Comparison of ENCODE assay signal across 1 cellular context in genomic region chr11:66020618-66021357, GRCh38.
TF ChIP-seq lines count a peak whose summit lies in the region.

No MANE protein-coding gene starts in this region.

TF ChIP-seq in K562, 482 proteins besides CTCF, POLR2A, EP300 and RAD21 (continues in another document):
- TF ChIP-seq OTX1 (CRISPR knock-in tag; IDR thresholded peaks at IDR 0.05) (no peak), CBFA2T2 (conservative IDR thresholded peaks at IDR 0.05) (no peak), SIRT6 (IDR thresholded peaks at IDR 0.05; ENCODE audit: low read depth, low read length) (no peak), NFRKB (IDR thresholded peaks at IDR 0.05; ENCODE audit: low read depth) (no peak), JUND (IDR thresholded peaks at IDR 0.05; ENCODE audit: borderline replicate concordance, low read depth, low read length) (peak; percentile 95), JUND (tag; IDR thresholded peaks at IDR 0.05; ENCODE audit: borderline replicate concordance, low read depth, low read length) (peak; percentile 84; the same call in 1 of the 3 replicates), SMAD4 (CRISPR knock-in tag; conservative IDR thresholded peaks at IDR 0.05) (no peak), THAP12 (CRISPR knock-in tag; IDR thresholded peaks at IDR 0.05) (no peak), XRCC3 (IDR thresholded peaks at IDR 0.05) (no peak), ELK1 (CRISPR knock-in tag; IDR thresholded peaks at IDR 0.05) (no peak), TBL1XR1 (IDR thresholded peaks at IDR 0.05; ENCODE audit: low read length in 2 of 2) (no peak), CREB1 (IDR thresholded peaks at IDR 0.05) (no peak), CREB1 (CRISPR knock-in tag; IDR thresholded peaks at IDR 0.05) (no peak), CEBPZ (IDR thresholded peaks at IDR 0.05; ENCODE audit: borderline replicate concordance, low read depth, low read length) (no peak), POLR2G (IDR thresholded peaks at IDR 0.05; ENCODE audit: low read depth, low read length) (peak; percentile 49), TFAM (CRISPR knock-in tag; conservative IDR thresholded peaks at IDR 0.05) (no peak), POLR2H (tag; IDR thresholded peaks at IDR 0.05; ENCODE audit: low read depth) (no peak), GMEB1 (CRISPR knock-in tag; IDR thresholded peaks at IDR 0.05) (no peak), TAF15 (IDR thresholded peaks at IDR 0.05; ENCODE audit: low read depth, low read length) (no peak), TFAP4 (CRISPR knock-in tag; IDR thresholded peaks at IDR 0.05; ENCODE audit: borderline replicate concordance) (peak; percentile 88), ZNF124 (CRISPR knock-in tag; IDR thresholded peaks at IDR 0.05) (no peak), SMARCA4 (IDR thresholded peaks at IDR 0.05) (peak; percentile 59), ZNF184 (CRISPR knock-in tag; IDR thresholded peaks at IDR 0.05) (no peak), MTA3 (IDR thresholded peaks at IDR 0.05; ENCODE audit: borderline replicate concordance) (0 out of 2 replicates have a peak, but pooled peaks have one; percentile 27), THAP7 (CRISPR knock-in tag; IDR thresholded peaks at IDR 0.05) (no peak), TCFL5 (CRISPR knock-in tag; conservative IDR thresholded peaks at IDR 0.05) (no peak)
- TF ChIP-seq, protein P1, sequence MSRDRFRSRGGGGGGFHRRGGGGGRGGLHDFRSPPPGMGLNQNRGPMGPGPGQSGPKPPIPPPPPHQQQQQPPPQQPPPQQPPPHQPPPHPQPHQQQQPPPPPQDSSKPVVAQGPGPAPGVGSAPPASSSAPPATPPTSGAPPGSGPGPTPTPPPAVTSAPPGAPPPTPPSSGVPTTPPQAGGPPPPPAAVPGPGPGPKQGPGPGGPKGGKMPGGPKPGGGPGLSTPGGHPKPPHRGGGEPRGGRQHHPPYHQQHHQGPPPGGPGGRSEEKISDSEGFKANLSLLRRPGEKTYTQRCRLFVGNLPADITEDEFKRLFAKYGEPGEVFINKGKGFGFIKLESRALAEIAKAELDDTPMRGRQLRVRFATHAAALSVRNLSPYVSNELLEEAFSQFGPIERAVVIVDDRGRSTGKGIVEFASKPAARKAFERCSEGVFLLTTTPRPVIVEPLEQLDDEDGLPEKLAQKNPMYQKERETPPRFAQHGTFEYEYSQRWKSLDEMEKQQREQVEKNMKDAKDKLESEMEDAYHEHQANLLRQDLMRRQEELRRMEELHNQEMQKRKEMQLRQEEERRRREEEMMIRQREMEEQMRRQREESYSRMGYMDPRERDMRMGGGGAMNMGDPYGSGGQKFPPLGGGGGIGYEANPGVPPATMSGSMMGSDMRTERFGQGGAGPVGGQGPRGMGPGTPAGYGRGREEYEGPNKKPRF (IDR thresholded peaks at IDR 0.05; ENCODE audit: low read depth, low read length) = no peak
- TF ChIP-seq, protein P2, sequence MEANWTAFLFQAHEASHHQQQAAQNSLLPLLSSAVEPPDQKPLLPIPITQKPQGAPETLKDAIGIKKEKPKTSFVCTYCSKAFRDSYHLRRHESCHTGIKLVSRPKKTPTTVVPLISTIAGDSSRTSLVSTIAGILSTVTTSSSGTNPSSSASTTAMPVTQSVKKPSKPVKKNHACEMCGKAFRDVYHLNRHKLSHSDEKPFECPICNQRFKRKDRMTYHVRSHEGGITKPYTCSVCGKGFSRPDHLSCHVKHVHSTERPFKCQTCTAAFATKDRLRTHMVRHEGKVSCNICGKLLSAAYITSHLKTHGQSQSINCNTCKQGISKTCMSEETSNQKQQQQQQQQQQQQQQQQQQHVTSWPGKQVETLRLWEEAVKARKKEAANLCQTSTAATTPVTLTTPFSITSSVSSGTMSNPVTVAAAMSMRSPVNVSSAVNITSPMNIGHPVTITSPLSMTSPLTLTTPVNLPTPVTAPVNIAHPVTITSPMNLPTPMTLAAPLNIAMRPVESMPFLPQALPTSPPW (CRISPR knock-in tag; IDR thresholded peaks at IDR 0.05) = peak; percentile 89
- TF ChIP-seq, protein P3, sequence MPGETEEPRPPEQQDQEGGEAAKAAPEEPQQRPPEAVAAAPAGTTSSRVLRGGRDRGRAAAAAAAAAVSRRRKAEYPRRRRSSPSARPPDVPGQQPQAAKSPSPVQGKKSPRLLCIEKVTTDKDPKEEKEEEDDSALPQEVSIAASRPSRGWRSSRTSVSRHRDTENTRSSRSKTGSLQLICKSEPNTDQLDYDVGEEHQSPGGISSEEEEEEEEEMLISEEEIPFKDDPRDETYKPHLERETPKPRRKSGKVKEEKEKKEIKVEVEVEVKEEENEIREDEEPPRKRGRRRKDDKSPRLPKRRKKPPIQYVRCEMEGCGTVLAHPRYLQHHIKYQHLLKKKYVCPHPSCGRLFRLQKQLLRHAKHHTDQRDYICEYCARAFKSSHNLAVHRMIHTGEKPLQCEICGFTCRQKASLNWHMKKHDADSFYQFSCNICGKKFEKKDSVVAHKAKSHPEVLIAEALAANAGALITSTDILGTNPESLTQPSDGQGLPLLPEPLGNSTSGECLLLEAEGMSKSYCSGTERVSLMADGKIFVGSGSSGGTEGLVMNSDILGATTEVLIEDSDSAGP (CRISPR knock-in tag; IDR thresholded peaks at IDR 0.05) = no peak
- TF ChIP-seq, protein P4, sequence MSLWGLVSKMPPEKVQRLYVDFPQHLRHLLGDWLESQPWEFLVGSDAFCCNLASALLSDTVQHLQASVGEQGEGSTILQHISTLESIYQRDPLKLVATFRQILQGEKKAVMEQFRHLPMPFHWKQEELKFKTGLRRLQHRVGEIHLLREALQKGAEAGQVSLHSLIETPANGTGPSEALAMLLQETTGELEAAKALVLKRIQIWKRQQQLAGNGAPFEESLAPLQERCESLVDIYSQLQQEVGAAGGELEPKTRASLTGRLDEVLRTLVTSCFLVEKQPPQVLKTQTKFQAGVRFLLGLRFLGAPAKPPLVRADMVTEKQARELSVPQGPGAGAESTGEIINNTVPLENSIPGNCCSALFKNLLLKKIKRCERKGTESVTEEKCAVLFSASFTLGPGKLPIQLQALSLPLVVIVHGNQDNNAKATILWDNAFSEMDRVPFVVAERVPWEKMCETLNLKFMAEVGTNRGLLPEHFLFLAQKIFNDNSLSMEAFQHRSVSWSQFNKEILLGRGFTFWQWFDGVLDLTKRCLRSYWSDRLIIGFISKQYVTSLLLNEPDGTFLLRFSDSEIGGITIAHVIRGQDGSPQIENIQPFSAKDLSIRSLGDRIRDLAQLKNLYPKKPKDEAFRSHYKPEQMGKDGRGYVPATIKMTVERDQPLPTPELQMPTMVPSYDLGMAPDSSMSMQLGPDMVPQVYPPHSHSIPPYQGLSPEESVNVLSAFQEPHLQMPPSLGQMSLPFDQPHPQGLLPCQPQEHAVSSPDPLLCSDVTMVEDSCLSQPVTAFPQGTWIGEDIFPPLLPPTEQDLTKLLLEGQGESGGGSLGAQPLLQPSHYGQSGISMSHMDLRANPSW (CRISPR knock-in tag; IDR thresholded peaks at IDR 0.05) = no peak
- TF ChIP-seq, protein P5, sequence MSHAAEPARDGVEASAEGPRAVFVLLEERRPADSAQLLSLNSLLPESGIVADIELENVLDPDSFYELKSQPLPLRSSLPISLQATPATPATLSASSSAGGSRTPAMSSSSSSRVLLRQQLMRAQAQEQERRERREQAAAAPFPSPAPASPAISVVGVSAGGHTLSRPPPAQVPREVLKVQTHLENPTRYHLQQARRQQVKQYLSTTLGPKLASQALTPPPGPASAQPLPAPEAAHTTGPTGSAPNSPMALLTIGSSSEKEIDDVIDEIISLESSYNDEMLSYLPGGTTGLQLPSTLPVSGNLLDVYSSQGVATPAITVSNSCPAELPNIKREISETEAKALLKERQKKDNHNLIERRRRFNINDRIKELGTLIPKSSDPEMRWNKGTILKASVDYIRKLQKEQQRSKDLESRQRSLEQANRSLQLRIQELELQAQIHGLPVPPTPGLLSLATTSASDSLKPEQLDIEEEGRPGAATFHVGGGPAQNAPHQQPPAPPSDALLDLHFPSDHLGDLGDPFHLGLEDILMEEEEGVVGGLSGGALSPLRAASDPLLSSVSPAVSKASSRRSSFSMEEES (CRISPR knock-in tag; IDR thresholded peaks at IDR 0.05) = no peak
- TF ChIP-seq, protein P6, sequence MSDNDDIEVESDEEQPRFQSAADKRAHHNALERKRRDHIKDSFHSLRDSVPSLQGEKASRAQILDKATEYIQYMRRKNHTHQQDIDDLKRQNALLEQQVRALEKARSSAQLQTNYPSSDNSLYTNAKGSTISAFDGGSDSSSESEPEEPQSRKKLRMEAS (CRISPR knock-in tag; IDR thresholded peaks at IDR 0.05) = no peak
- TF ChIP-seq, protein P7, sequence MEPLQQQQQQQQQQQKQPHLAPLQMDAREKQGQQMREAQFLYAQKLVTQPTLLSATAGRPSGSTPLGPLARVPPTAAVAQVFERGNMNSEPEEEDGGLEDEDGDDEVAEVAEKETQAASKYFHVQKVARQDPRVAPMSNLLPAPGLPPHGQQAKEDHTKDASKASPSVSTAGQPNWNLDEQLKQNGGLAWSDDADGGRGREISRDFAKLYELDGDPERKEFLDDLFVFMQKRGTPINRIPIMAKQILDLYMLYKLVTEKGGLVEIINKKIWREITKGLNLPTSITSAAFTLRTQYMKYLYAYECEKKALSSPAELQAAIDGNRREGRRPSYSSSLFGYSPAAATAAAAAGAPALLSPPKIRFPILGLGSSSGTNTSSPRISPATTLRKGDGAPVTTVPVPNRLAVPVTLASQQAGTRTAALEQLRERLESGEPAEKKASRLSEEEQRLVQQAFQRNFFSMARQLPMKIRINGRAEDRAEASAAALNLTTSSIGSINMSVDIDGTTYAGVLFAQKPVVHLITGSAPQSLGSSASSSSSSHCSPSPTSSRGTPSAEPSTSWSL (CRISPR knock-in tag; IDR thresholded peaks at IDR 0.05; ENCODE audit: borderline replicate concordance) = no peak
